Comparison of ENCODE assay signal across 15 cellular contexts in the genomic region with DNA sequence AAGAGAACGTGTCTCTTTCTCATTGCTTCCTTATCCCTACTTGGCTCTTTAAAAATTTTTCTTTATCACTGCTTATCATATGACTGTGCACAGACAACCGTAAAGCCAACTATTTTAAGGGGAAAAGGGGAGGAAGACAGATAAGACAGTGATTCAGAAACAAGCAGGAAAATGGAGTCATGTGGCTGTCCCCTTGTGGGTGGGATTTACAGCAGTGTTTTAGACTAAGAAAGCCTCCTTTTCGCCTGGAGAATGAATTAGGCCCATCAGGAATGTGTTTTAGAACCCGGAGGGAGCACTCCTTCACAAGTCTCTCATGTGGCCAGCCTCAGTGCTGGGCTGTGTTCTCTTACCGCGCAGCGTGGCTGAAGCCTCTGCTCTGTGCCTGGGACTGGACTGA. TPM values are rescaled to one million over a fixed set of nuclear protein-coding genes. Genes with fewer than 3 reads are reported as not detected.
DNase-seq lines count a peak whose midpoint lies in the region; ATAC-seq and TF ChIP-seq lines count a peak whose summit lies in the region.
"Had no signal": no experiment of that assay in that cellular context is flagged by ENCODE, and none has a peak within 500 bp of the region (broad histone marks: within the 10 kb centered on the region; RNA-seq: fewer than 3 reads in every experiment).

No MANE protein-coding gene starts in this region.

- H2AFZ ChIP-seq in smooth muscle cell (ENCODE audit: low read depth) = peak overlapping the region; percentile 61

- CTCF ChIA-PET in activated CD4-positive, alpha-beta T cell treated with anti-CD3 and anti-CD28 coated beads for 36 hours (lab: Charles Lee) = no interaction called here

- intact Hi-C loops in activated CD4-positive, alpha-beta T cell treated with anti-CD3 and anti-CD28 coated beads for 36 hours (cut with DNase I, micrococcal nuclease) = no loop called here
- intact Hi-C loops in right cardiac atrium (cut with DNase I) = no loop called here

- ATAC-seq in activated CD4-positive, alpha-beta T cell treated with anti-CD3 and anti-CD28 coated beads for 36 hours = peak; percentile 16
- ATAC-seq in right cardiac atrium (peak; percentile 87 to 95), HG03135 (IDR thresholded peaks at IDR 0.05; ENCODE audit: unreplicated experiment) (no peak)

- H3K27me3 ChIP-seq in right cardiac atrium (ENCODE audit: control insufficient read depth, insufficient read depth) (no peaks in the 10 kb centered on the region), smooth muscle cell (ENCODE audit: low read depth) (no peaks in the 10 kb centered on the region)
- H3K27me3 ChIP-seq: gastrocnemius medialis, MG63 had no signal

- H3K27ac ChIP-seq in right cardiac atrium (ENCODE audit: low read length) (peak overlapping the region; percentile 80), smooth muscle cell (ENCODE audit: low read depth) (peak overlapping the region; percentile 97)
- H3K27ac ChIP-seq: 22Rv1, gastrocnemius medialis had no signal

- peaks cover 17% of the 10 kb centered on the region for H4K20me1 ChIP-seq in smooth muscle cell (ENCODE audit: low read depth)

- H3K9me3 ChIP-seq in right cardiac atrium (ENCODE audit: control insufficient read depth, low read length) = no peaks in the 10 kb centered on the region
- no peaks in the 10 kb centered on the region for H3K9me3 ChIP-seq in smooth muscle cell (replicated peaks; ENCODE audit: low read depth)
- H3K9me3 ChIP-seq: gastrocnemius medialis, MG63 had no signal

- no peaks in the 10 kb centered on the region for H3K9me3 Mint-ChIP-seq in activated CD4-positive, alpha-beta T cell treated with anti-CD3 and anti-CD28 coated beads for 36 hours (ENCODE audit: low read depth)

- peak overlapping the region; percentile 70 for H3K9ac ChIP-seq in smooth muscle cell (ENCODE audit: low read depth)

- H3F3A ChIP-seq in smooth muscle cell (ENCODE audit: low read depth) = peaks cover 6% of the 10 kb centered on the region

- H3K4me1 ChIP-seq in right cardiac atrium (ENCODE audit: control insufficient read depth, insufficient read depth, low read length) (peaks cover 5% of the 10 kb centered on the region), smooth muscle cell (ENCODE audit: low read depth) (peaks cover 21% of the 10 kb centered on the region)

- peaks cover 5% of the 10 kb centered on the region for H3K4me1 Mint-ChIP-seq in activated CD4-positive, alpha-beta T cell treated with anti-CD3 and anti-CD28 coated beads for 36 hours

- no peak overlapping the region for H3K4me3 ChIP-seq in right cardiac atrium (ENCODE audit: low read length)
- H3K4me3 ChIP-seq in smooth muscle cell = peak overlapping the region; percentile 18
- H3K4me3 ChIP-seq: gastrocnemius medialis, MG63 had no signal

- peaks cover 3% of the 10 kb centered on the region for H3K36me3 Mint-ChIP-seq in activated CD4-positive, alpha-beta T cell treated with anti-CD3 and anti-CD28 coated beads for 36 hours (ENCODE audit: low read depth)

- WGBS in right cardiac atrium = 25% methylated on average over 7 of the region's 7 CpGs
- WGBS in smooth muscle cell (ENCODE audit: low lambda C conversion rate) = 22% methylated on average over 7 of the region's 7 CpGs

- DNase-seq in activated CD4-positive, alpha-beta T cell treated with anti-CD3 and anti-CD28 coated beads for 36 hours = no peak
- DNase-seq in activated CD4-positive, alpha-beta T cell treated with anti-CD3 and anti-CD28 coated beads for 48 hours = no peak
- DNase-seq in astrocyte of the hippocampus (ENCODE audit: low read depth, low spot score) = peak; percentile 28
- peak in 2 of 3 donors; percentile 17 to 39 for DNase-seq in right cardiac atrium
- DNase-seq in smooth muscle cell (lab: John Stamatoyannopoulos, UW; ENCODE audit: unreplicated experiment) = no peak
- no peak for DNase-seq in HUDEP-2 (lab: John Stamatoyannopoulos, UW; ENCODE audit: unreplicated experiment in 76 of 76)
- DNase-seq in stimulated activated CD4-positive, alpha-beta T cell treated with anti-CD3 and anti-CD28 coated beads, Interleukin-2, amount 100 ng/mL, for 48 hours = no peak
- DNase-seq: cerebellar nuclear complex, gastrocnemius medialis, MG63, NCI-H2171 treated with DMSO at 0.1 percent for 48 hours, substantia nigra, T-helper 9 cell had no signal

- no peaks in the 10 kb centered on the region for H3K27me3 Mint-ChIP-seq in activated CD4-positive, alpha-beta T cell treated with anti-CD3 and anti-CD28 coated beads for 36 hours

- TF ChIP-seq CTCF in smooth muscle cell (IDR thresholded peaks at IDR 0.05; ENCODE audit: borderline replicate concordance, insufficient read depth, poor library complexity, severe bottlenecking) = no peak

- peak overlapping the region; percentile 73 for H3K4me2 ChIP-seq in smooth muscle cell

- H3K79me2 ChIP-seq in smooth muscle cell (ENCODE audit: low read depth) = peaks cover 81% of the 10 kb centered on the region

- no peak overlapping the region for H3K27ac Mint-ChIP-seq in activated CD4-positive, alpha-beta T cell treated with anti-CD3 and anti-CD28 coated beads for 36 hours

- H3K36me3 ChIP-seq in smooth muscle cell (ENCODE audit: low read depth) = no peaks in the 10 kb centered on the region
- H3K36me3 ChIP-seq: gastrocnemius medialis had no signal

- no peak overlapping the region for H3K4me3 Mint-ChIP-seq in activated CD4-positive, alpha-beta T cell treated with anti-CD3 and anti-CD28 coated beads for 36 hours

- POLR2A ChIA-PET in activated CD4-positive, alpha-beta T cell treated with anti-CD3 and anti-CD28 coated beads for 36 hours (lab: Charles Lee) = no interaction called here

RNA-seq across cellular contexts. Expression of a gene that starts 17.6 kb away (rescaled TPM):
- total RNA-seq in activated CD4-positive, alpha-beta T cell treated with anti-CD3 and anti-CD28 coated beads for 36 hours = 10 to 100 TPM in 1 of 2 experiments, 1 to 10 TPM in 1; 9.0 to 13.2 TPM
- total RNA-seq in right cardiac atrium (10 to 100 TPM; 17.0 to 19.7 (median 19.1) TPM), smooth muscle cell (16.2 and 20.6 TPM in 2 replicates)
- polyA plus RNA-seq in right cardiac atrium (5.5 TPM), smooth muscle cell (25.4 and 29.1 TPM in 2 replicates)

RNA-seq across cellular contexts. Expression of a gene that starts 58.0 kb away (rescaled TPM):
- 10 to 100 TPM; 19.2 to 25.0 TPM for total RNA-seq in activated CD4-positive, alpha-beta T cell treated with anti-CD3 and anti-CD28 coated beads for 36 hours
- total RNA-seq in right cardiac atrium = 10 to 100 TPM in 3 of 4 donors, 1 to 10 TPM in 1; 9.1 to 13.6 (median 13.1) TPM
- polyA plus RNA-seq in right cardiac atrium = 4.2 TPM
- 22.5 and 23.1 TPM in 2 replicates for total RNA-seq in smooth muscle cell
- 9.4 and 11.1 TPM in 2 replicates for polyA plus RNA-seq in smooth muscle cell

Comparison
In these comparisons a context has a peak if more than half of its experiments do, and no peak if none do; other contexts are left out.
1. DNase-seq: peak in astrocyte of the hippocampus (single experiment) and right cardiac atrium (2 of 3); none in activated CD4-positive, alpha-beta T cell treated with anti-CD3 and anti-CD28 coated beads for 36 hours (single experiment), activated CD4-positive, alpha-beta T cell treated with anti-CD3 and anti-CD28 coated beads for 48 hours (single experiment), smooth muscle cell (single experiment), HUDEP-2 (0 of 76) and stimulated activated CD4-positive, alpha-beta T cell treated with anti-CD3 and anti-CD28 coated beads, Interleukin-2, amount 100 ng/mL, for 48 hours (0 of 2).